ENCODE assay signal across 1 cellular context in the genomic region with DNA sequence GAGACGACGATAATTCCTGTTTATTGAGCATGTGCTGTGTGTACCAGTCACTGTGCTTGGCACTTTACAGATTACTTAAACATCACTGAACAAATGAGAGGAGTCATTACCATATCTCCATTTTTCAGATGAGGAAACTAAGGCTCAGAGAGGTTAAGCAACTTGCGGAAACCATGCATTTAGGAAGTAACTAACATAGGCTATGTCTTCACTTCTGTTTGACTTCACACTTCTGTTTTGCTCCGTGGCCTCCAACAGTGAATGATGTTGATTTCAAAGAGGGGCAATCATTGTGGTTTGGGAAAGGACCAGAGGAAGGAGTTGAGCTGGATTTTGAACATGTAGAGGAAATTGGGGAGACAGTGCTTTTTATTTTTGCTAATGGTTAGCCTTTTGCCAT.
TF ChIP-seq lines count a peak whose summit lies in the region.

No MANE protein-coding gene starts in this region.

TF ChIP-seq in WTC11, 78 proteins besides CTCF, POLR2A, EP300 and RAD21 (continued from another document):
- TF ChIP-seq, protein P1, sequence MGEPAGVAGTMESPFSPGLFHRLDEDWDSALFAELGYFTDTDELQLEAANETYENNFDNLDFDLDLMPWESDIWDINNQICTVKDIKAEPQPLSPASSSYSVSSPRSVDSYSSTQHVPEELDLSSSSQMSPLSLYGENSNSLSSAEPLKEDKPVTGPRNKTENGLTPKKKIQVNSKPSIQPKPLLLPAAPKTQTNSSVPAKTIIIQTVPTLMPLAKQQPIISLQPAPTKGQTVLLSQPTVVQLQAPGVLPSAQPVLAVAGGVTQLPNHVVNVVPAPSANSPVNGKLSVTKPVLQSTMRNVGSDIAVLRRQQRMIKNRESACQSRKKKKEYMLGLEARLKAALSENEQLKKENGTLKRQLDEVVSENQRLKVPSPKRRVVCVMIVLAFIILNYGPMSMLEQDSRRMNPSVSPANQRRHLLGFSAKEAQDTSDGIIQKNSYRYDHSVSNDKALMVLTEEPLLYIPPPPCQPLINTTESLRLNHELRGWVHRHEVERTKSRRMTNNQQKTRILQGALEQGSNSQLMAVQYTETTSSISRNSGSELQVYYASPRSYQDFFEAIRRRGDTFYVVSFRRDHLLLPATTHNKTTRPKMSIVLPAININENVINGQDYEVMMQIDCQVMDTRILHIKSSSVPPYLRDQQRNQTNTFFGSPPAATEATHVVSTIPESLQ (CRISPR knock-in tag; IDR thresholded peaks at IDR 0.05) = no peak
- TF ChIP-seq, protein P2, sequence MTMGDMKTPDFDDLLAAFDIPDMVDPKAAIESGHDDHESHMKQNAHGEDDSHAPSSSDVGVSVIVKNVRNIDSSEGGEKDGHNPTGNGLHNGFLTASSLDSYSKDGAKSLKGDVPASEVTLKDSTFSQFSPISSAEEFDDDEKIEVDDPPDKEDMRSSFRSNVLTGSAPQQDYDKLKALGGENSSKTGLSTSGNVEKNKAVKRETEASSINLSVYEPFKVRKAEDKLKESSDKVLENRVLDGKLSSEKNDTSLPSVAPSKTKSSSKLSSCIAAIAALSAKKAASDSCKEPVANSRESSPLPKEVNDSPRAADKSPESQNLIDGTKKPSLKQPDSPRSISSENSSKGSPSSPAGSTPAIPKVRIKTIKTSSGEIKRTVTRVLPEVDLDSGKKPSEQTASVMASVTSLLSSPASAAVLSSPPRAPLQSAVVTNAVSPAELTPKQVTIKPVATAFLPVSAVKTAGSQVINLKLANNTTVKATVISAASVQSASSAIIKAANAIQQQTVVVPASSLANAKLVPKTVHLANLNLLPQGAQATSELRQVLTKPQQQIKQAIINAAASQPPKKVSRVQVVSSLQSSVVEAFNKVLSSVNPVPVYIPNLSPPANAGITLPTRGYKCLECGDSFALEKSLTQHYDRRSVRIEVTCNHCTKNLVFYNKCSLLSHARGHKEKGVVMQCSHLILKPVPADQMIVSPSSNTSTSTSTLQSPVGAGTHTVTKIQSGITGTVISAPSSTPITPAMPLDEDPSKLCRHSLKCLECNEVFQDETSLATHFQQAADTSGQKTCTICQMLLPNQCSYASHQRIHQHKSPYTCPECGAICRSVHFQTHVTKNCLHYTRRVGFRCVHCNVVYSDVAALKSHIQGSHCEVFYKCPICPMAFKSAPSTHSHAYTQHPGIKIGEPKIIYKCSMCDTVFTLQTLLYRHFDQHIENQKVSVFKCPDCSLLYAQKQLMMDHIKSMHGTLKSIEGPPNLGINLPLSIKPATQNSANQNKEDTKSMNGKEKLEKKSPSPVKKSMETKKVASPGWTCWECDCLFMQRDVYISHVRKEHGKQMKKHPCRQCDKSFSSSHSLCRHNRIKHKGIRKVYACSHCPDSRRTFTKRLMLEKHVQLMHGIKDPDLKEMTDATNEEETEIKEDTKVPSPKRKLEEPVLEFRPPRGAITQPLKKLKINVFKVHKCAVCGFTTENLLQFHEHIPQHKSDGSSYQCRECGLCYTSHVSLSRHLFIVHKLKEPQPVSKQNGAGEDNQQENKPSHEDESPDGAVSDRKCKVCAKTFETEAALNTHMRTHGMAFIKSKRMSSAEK (CRISPR knock-in tag; IDR thresholded peaks at IDR 0.05; ENCODE audit: borderline replicate concordance) = no peak
- TF ChIP-seq KAT7 (CRISPR knock-in tag; IDR thresholded peaks at IDR 0.05; ENCODE audit: borderline replicate concordance) (no peak), SP1 (CRISPR knock-in tag; conservative IDR thresholded peaks at IDR 0.05) (no peak), MYBL2 (CRISPR knock-in tag; IDR thresholded peaks at IDR 0.05) (no peak), NR1H2 (CRISPR knock-in tag; IDR thresholded peaks at IDR 0.05) (no peak), TCF7 (CRISPR knock-in tag; IDR thresholded peaks at IDR 0.05; ENCODE audit: low read depth) (no peak)
